Comparison of ENCODE assay signal across 13 cellular contexts in genomic region chr19:7211191-7211988, GRCh38.
DNase-seq lines count a peak whose midpoint lies in the region; ATAC-seq, FAIRE-seq and TF ChIP-seq lines count a peak whose summit lies in the region.
"Had no signal": no experiment of that assay in that cellular context is flagged by ENCODE, and none has a peak within 500 bp of the region (broad histone marks: within the 10 kb centered on the region; RNA-seq: fewer than 3 reads in every experiment).

No MANE protein-coding gene starts in this region.

- no peaks in the 10 kb centered on the region for H3K9me3 Mint-ChIP-seq in nephron
- H3K9me3 Mint-ChIP-seq: activated naive CD4-positive, alpha-beta T cell treated with anti-CD3 and anti-CD28 coated beads for 36 hours had no signal

- no peak overlapping the region for H3K9ac ChIP-seq in GM12878 (ENCODE audit: control insufficient read depth, insufficient read depth, low read length)

- H3K27ac Mint-ChIP-seq in nephron: peak overlapping the region; percentile 8 to 81 (median 56)
- H3K27ac Mint-ChIP-seq: activated naive CD4-positive, alpha-beta T cell treated with anti-CD3 and anti-CD28 coated beads for 36 hours; CD4-positive, CD25-positive, alpha-beta regulatory T cell had no signal

- no peak for TF ChIP-seq EP300 in GM12878 (IDR thresholded peaks at IDR 0.05; ENCODE audit: borderline replicate concordance in 1 of 2, control insufficient read depth in 1 of 2, low read depth in 2 of 2, low read length in 2 of 2)
- no peak for TF ChIP-seq EP300 in upper lobe of left lung (IDR thresholded peaks at IDR 0.05)

- no peaks in the 10 kb centered on the region for H3K36me3 Mint-ChIP-seq in nephron (ENCODE audit: low read depth)
- H3K36me3 Mint-ChIP-seq: CD4-positive, CD25-positive, alpha-beta regulatory T cell had no signal

- TF ChIP-seq CTCF in GM12878 (IDR thresholded peaks at IDR 0.05 in 2 of 3, conservative IDR thresholded peaks at IDR 0.05 in 1 of 3; ENCODE audit: control insufficient read depth in 2 of 3, extremely low read depth in 1 of 3, insufficient read depth in 1 of 3, low read depth in 3 of 3, low read length in 3 of 3) (no peak), heart right ventricle (IDR thresholded peaks at IDR 0.05) (no peak), nephron (IDR thresholded peaks at IDR 0.05; ENCODE audit: unreplicated experiment in 3 of 3) (no peak), upper lobe of left lung (IDR thresholded peaks at IDR 0.05) (no peak)

- in situ Hi-C loops in GM12878 (cut with MboI): no loop called here

- CTCF ChIA-PET in GM12878 (lab: Yijun Ruan, JAX): interaction anchor here (0.6 to 1.9 kb wide), 4 partner anchors 11 to 118 kb away, joined by 4 to 5 read pairs (median 4); no protein-coding TSS in a partner anchor

- BruUV-seq in GM12878 (replicated peaks; lab: Mats Ljungman, UMichigan): no TSS peak

- no peak overlapping the region for H3K4me2 ChIP-seq in GM12878 (ENCODE audit: control insufficient read depth, insufficient read depth)

- H3K27ac ChIP-seq in GM12878 (ENCODE audit: control insufficient read depth, insufficient read depth): no peak overlapping the region
- H3K27ac ChIP-seq in heart right ventricle: peak overlapping the region; percentile 14 to 78 (median 62)
- H3K27ac ChIP-seq in upper lobe of left lung: peak overlapping the region in 2 of 4 donors; percentile 12 to 56

- WGBS in GM12878 (ENCODE audit: insufficient coverage, insufficient replicate concordance, low lambda C conversion rate, missing lambda C conversion rate): 79% methylated on average over 21 of the region's 21 CpGs
- WGBS in heart right ventricle, 2 donors: 23 to 30% methylated on average over 21 of the region's 21 CpGs
- 53% methylated on average over 19 to 21 of the region's 21 CpGs for WGBS in upper lobe of left lung, 2 donors

- DNase-seq in GM12878 (ENCODE audit: low read depth, low spot score): no peak
- peak; percentile 57 to 69 for DNase-seq in heart right ventricle
- DNase-seq in upper lobe of left lung: peak in 1 of 2 donors; percentile 45
- DNase-seq in kidney tubule cell (ENCODE audit: low spot score): no peak
- no peak for DNase-seq in DMS53 (lab: John Stamatoyannopoulos, UW)
- no peak for DNase-seq in germinal center (ENCODE audit: low spot score)
- DNase-seq: activated naive CD4-positive, alpha-beta T cell treated with anti-CD3 and anti-CD28 coated beads for 36 hours; CD4-positive, CD25-positive, alpha-beta regulatory T cell; T-helper 9 cell had no signal

- H3K27me3 Mint-ChIP-seq in nephron (ENCODE audit: low read depth): no peaks in the 10 kb centered on the region

- peaks cover 53% of the 10 kb centered on the region for H3K79me2 ChIP-seq in GM12878 (ENCODE audit: control insufficient read depth, insufficient read depth, low read length)

- SMC1A ChIA-PET in GM12878 (lab: Charles Lee; ENCODE audit: uncharacterized antibody, unreplicated experiment): interaction anchor here (0.8 to 1.7 kb wide), 10 partner anchors 10 to 115 kb away, joined by 3 to 9 read pairs (median 4); no protein-coding TSS in a partner anchor

- RAD21 ChIA-PET in GM12878 (lab: Charles Lee; ENCODE audit: unreplicated experiment): interaction anchor here (1.2 to 1.6 kb wide), 3 partner anchors 11 to 83 kb away, joined by 3 to 5 read pairs (median 3); partner anchors contain the start of gene INSR

- no peaks in the 10 kb centered on the region for H4K20me1 ChIP-seq in GM12878 (ENCODE audit: control insufficient read depth, insufficient read depth)

- TF ChIP-seq POLR2A in GM12878 (IDR thresholded peaks at IDR 0.05; ENCODE audit: low read depth, low read length): no peak
- TF ChIP-seq POLR2A in upper lobe of left lung (IDR thresholded peaks at IDR 0.05): no peak

- no peak overlapping the region for H2AFZ ChIP-seq in GM12878 (ENCODE audit: control insufficient read depth, low read depth, low read length)

- H3K27me3 ChIP-seq in GM12878 (replicated peaks in 1 of 2; ENCODE audit: control insufficient read depth in 2 of 2, insufficient read depth in 2 of 2, low read length in 1 of 2): no peaks in the 10 kb centered on the region
- H3K27me3 ChIP-seq in heart right ventricle: no peaks in the 10 kb centered on the region
- H3K27me3 ChIP-seq in upper lobe of left lung: no peaks in the 10 kb centered on the region

- no peak for FAIRE-seq in GM12878 (lab: Jason Lieb, UNC)
- FAIRE-seq: colon had no signal

- H3K9me3 ChIP-seq in GM12878 (replicated peaks; ENCODE audit: control insufficient read depth, insufficient read depth, low read length): no peaks in the 10 kb centered on the region; the same call in 2 of the 3 replicates
- H3K9me3 ChIP-seq in heart right ventricle: no peaks in the 10 kb centered on the region
- H3K9me3 ChIP-seq in upper lobe of left lung: no peaks in the 10 kb centered on the region

- no peak overlapping the region for H3K4me3 ChIP-seq in GM12878
- peak overlapping the region in 1 of 10 donors; percentile 4 for H3K4me3 ChIP-seq in heart right ventricle
- H3K4me3 ChIP-seq in upper lobe of left lung: no peak overlapping the region
- H3K4me3 ChIP-seq: lung had no signal

- no peaks in the 10 kb centered on the region; a peak in 1 of 4 replicates for H3K36me3 ChIP-seq in GM12878 (ENCODE audit: control insufficient read depth in 2 of 2, insufficient read depth in 2 of 2, low read length in 1 of 2)
- H3K36me3 ChIP-seq in heart right ventricle: peaks cover 0 to 6% (median 0%) of the 10 kb centered on the region in 9 donors
- no peaks in the 10 kb centered on the region for H3K36me3 ChIP-seq in upper lobe of left lung

- peak overlapping the region in 1 of 3 experiments; percentile 31 for H3K4me3 Mint-ChIP-seq in nephron
- H3K4me3 Mint-ChIP-seq: activated naive CD4-positive, alpha-beta T cell treated with anti-CD3 and anti-CD28 coated beads for 36 hours; CD4-positive, CD25-positive, alpha-beta regulatory T cell had no signal

- intact Hi-C loops in GM12878 (cut with micrococcal nuclease; ENCODE audit: unreplicated experiment): loop anchor here (5.0 kb wide), 1 partner anchor 81 kb away; the partner anchor contains the start of gene INSR
- intact Hi-C loops in heart right ventricle (cut with DNase I): no loop called here

- ATAC-seq in GM12878 (no peak), heart right ventricle (peak; percentile 87 to 95 (median 90)), upper lobe of left lung (ENCODE audit: low FRiP score in 2 of 2) (peak; percentile 23 to 72), HG03457 (IDR thresholded peaks at IDR 0.05; ENCODE audit: unreplicated experiment) (no peak)

- POLR2A ChIA-PET in GM12878 (lab: Charles Lee): interaction anchor here (0.6 to 3.0 kb wide), 5 partner anchors 10 to 468 kb away, joined by 3 to 21 read pairs (median 3); no protein-coding TSS in a partner anchor

- H3K4me1 Mint-ChIP-seq in nephron: peaks cover 27% of the 10 kb centered on the region

- TF ChIP-seq RAD21 in GM12878 (IDR thresholded peaks at IDR 0.05; ENCODE audit: insufficient read depth, low read depth, low read length): no peak

- peaks cover 55% of the 10 kb centered on the region for H3K4me1 ChIP-seq in GM12878 (ENCODE audit: control insufficient read depth, insufficient read depth, low read length)
- H3K4me1 ChIP-seq in heart right ventricle: peaks cover 23 to 91% (median 46%) of the 10 kb centered on the region in 9 donors
- H3K4me1 ChIP-seq in upper lobe of left lung: peaks cover 5 to 10% (median 8%) of the 10 kb centered on the region in 4 donors

TF ChIP-seq in GM12878, 131 proteins besides CTCF, POLR2A, EP300 and RAD21:
- TF ChIP-seq KLF5 (IDR thresholded peaks at IDR 0.05; ENCODE audit: partially characterized antibody): no peak
- peak; percentile 65; the same call in 1 of the 2 replicates for TF ChIP-seq MLLT1 (IDR thresholded peaks at IDR 0.05)
- no peak for TF ChIP-seq CBX3 (IDR thresholded peaks at IDR 0.05; ENCODE audit: borderline replicate concordance, low read depth)
- no peak for TF ChIP-seq NR2F1 (conservative IDR thresholded peaks at IDR 0.05)
- TF ChIP-seq, protein P1, sequence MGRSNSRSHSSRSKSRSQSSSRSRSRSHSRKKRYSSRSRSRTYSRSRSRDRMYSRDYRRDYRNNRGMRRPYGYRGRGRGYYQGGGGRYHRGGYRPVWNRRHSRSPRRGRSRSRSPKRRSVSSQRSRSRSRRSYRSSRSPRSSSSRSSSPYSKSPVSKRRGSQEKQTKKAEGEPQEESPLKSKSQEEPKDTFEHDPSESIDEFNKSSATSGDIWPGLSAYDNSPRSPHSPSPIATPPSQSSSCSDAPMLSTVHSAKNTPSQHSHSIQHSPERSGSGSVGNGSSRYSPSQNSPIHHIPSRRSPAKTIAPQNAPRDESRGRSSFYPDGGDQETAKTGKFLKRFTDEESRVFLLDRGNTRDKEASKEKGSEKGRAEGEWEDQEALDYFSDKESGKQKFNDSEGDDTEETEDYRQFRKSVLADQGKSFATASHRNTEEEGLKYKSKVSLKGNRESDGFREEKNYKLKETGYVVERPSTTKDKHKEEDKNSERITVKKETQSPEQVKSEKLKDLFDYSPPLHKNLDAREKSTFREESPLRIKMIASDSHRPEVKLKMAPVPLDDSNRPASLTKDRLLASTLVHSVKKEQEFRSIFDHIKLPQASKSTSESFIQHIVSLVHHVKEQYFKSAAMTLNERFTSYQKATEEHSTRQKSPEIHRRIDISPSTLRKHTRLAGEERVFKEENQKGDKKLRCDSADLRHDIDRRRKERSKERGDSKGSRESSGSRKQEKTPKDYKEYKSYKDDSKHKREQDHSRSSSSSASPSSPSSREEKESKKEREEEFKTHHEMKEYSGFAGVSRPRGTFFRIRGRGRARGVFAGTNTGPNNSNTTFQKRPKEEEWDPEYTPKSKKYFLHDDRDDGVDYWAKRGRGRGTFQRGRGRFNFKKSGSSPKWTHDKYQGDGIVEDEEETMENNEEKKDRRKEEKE (IDR thresholded peaks at IDR 0.05): no peak
- no peak for TF ChIP-seq NFIC (IDR thresholded peaks at IDR 0.05; ENCODE audit: low read depth, low read length)

Comparison
In these comparisons a context has a peak if more than half of its experiments do, and no peak if none do; other contexts are left out.
1. ATAC-seq: peak in heart right ventricle (8 of 8) and upper lobe of left lung (2 of 2); none in GM12878 (single experiment) and HG03457 (single experiment).
2. DNase-seq: peak in heart right ventricle (2 of 2); none in GM12878 (single experiment), kidney tubule cell (single experiment), DMS53 (single experiment) and germinal center (single experiment).